ENCODE assay signal across 16 cellular contexts in genomic region chr11:73004088-73004487, GRCh38.
DNase-seq lines count a peak whose midpoint lies in the region; ATAC-seq, FAIRE-seq and TF ChIP-seq lines count a peak whose summit lies in the region.
"Had no signal": no experiment of that assay in that cellular context is flagged by ENCODE, and none has a peak within 500 bp of the region (broad histone marks: within the 10 kb centered on the region; RNA-seq: fewer than 3 reads in every experiment).

No MANE protein-coding gene starts in this region.

- no peak overlapping the region for H3K4me3 Mint-ChIP-seq in activated naive CD4-positive, alpha-beta T cell treated with anti-CD3 and anti-CD28 coated beads, Interleukin-2, amount 50 U/mL, for 24 hours
- H3K4me3 Mint-ChIP-seq in activated naive CD4-positive, alpha-beta T cell treated with anti-CD3 and anti-CD28 coated beads, Interleukin-2, amount 10 ng/mL, durations not matched to agents 7 days and 5 days, result no peak overlapping the region
- H3K4me3 Mint-ChIP-seq in IgD-negative memory B cell, result peak overlapping the region; percentile 38 to 77 (median 54)
- peak overlapping the region; percentile 0 for H3K4me3 Mint-ChIP-seq in stimulated activated memory B cell treated with anti-CD40 and anti-IgM and Interleukin-4, amounts not matched to agents 10 μg/mL and 1 μg/mL and 100 μg/mL, for 72 hours
- H3K4me3 Mint-ChIP-seq: CD4-positive, CD25-positive, alpha-beta regulatory T cell; HFFc6 had no signal

- peaks cover 24% of the 10 kb centered on the region for H3K36me3 Mint-ChIP-seq in activated naive CD4-positive, alpha-beta T cell treated with anti-CD3 and anti-CD28 coated beads, Interleukin-2, amount 50 U/mL, for 24 hours
- peaks cover 27% of the 10 kb centered on the region for H3K36me3 Mint-ChIP-seq in activated naive CD4-positive, alpha-beta T cell treated with anti-CD3 and anti-CD28 coated beads, Interleukin-2, amount 10 ng/mL, durations not matched to agents 7 days and 5 days
- peaks cover 27% of the 10 kb centered on the region for H3K36me3 Mint-ChIP-seq in IgD-negative memory B cell
- peaks cover 56% of the 10 kb centered on the region for H3K36me3 Mint-ChIP-seq in stimulated activated memory B cell treated with anti-CD40 and anti-IgM and Interleukin-4, amounts not matched to agents 10 μg/mL and 1 μg/mL and 100 μg/mL, for 72 hours

- RAD21 ChIA-PET in GM12878 (lab: Charles Lee; ENCODE audit: unreplicated experiment), result interaction anchor here (1.0 kb wide), 1 partner anchor 29 kb away, joined by 4 read pairs; no protein-coding TSS in a partner anchor

- no peak for DNase-seq in activated naive CD4-positive, alpha-beta T cell treated with anti-CD3 and anti-CD28 coated beads, Interleukin-2, amount 10 ng/mL, durations not matched to agents 7 days and 5 days
- DNase-seq in GM12878 (ENCODE audit: low read depth, low spot score), result no peak
- no peak for DNase-seq in ACHN
- no peak for DNase-seq in psoas muscle
- no peak for DNase-seq in amniotic stem cell (lab: John Stamatoyannopoulos, UW)
- DNase-seq: AML-193; Calu3; CD4-positive, CD25-positive, alpha-beta regulatory T cell; DMS 273 treated with DMSO at 0.1 percent for 48 hours; HCEC 1CT; HFFc6 had no signal

- TF ChIP-seq CTCF in GM12878 (IDR thresholded peaks at IDR 0.05 in 2 of 3, conservative IDR thresholded peaks at IDR 0.05 in 1 of 3; ENCODE audit: control insufficient read depth in 2 of 3, extremely low read depth in 1 of 3, insufficient read depth in 1 of 3, low read depth in 3 of 3, low read length in 3 of 3) (no peak), psoas muscle (IDR thresholded peaks at IDR 0.05) (no peak)

- H3K9me3 Mint-ChIP-seq in activated naive CD4-positive, alpha-beta T cell treated with anti-CD3 and anti-CD28 coated beads, Interleukin-2, amount 50 U/mL, for 24 hours, result no peaks in the 10 kb centered on the region
- H3K9me3 Mint-ChIP-seq in activated naive CD4-positive, alpha-beta T cell treated with anti-CD3 and anti-CD28 coated beads, Interleukin-2, amount 10 ng/mL, durations not matched to agents 7 days and 5 days, result no peaks in the 10 kb centered on the region
- H3K9me3 Mint-ChIP-seq in IgD-negative memory B cell, result peaks cover 3 to 18% (median 5%) of the 10 kb centered on the region in 3 donors
- H3K9me3 Mint-ChIP-seq in stimulated activated memory B cell treated with anti-CD40 and anti-IgM and Interleukin-4, amounts not matched to agents 10 μg/mL and 1 μg/mL and 100 μg/mL, for 72 hours, result peaks cover 18% of the 10 kb centered on the region
- H3K9me3 Mint-ChIP-seq: HFFc6 had no signal

- POLR2A ChIA-PET in GM12878 (lab: Charles Lee), result interaction anchor here (0.6 to 0.8 kb wide), 2 partner anchors 126 to 393 kb away, joined by 4 to 5 read pairs; no protein-coding TSS in a partner anchor

- H3K27ac ChIP-seq in GM12878 (ENCODE audit: control insufficient read depth, insufficient read depth) (peak overlapping the region; percentile 68), psoas muscle (no peak overlapping the region)
- H3K27ac ChIP-seq: 22Rv1; BLaER1 treated with 17β-estradiol and CSF1 and Interleukin-3, amounts not matched to agents 10 nM and 100 nM had no signal

- SMC1A ChIA-PET in GM12878 (lab: Charles Lee; ENCODE audit: uncharacterized antibody, unreplicated experiment), result no interaction called here

- WGBS in GM12878 (ENCODE audit: insufficient coverage, insufficient replicate concordance, low lambda C conversion rate, missing lambda C conversion rate), result 77% methylated on average over 3 of the region's 3 CpGs
- WGBS in psoas muscle, 3 donors, result 98 to 99% (median 98%) methylated on average over 3 of the region's 3 CpGs

- H3K27me3 ChIP-seq in GM12878 (replicated peaks in 1 of 2; ENCODE audit: control insufficient read depth in 2 of 2, insufficient read depth in 2 of 2, low read length in 1 of 2), result no peaks in the 10 kb centered on the region
- H3K27me3 ChIP-seq in psoas muscle (ENCODE audit: insufficient read depth in 3 of 3, low read length in 2 of 3), result no peaks in the 10 kb centered on the region
- H3K27me3 ChIP-seq: BLaER1 treated with 17β-estradiol and CSF1 and Interleukin-3, amounts not matched to agents 10 nM and 100 nM had no signal

- no peaks in the 10 kb centered on the region for H4K20me1 ChIP-seq in GM12878 (ENCODE audit: control insufficient read depth, insufficient read depth)

- no peak for ATAC-seq in GM12878
- ATAC-seq in stimulated activated memory B cell treated with anti-CD40 and anti-IgM and Interleukin-4, amounts not matched to agents 10 μg/mL and 1 μg/mL and 100 μg/mL, for 72 hours, result no peak
- ATAC-seq in psoas muscle, result no peak

- TF ChIP-seq POLR2A in GM12878 (IDR thresholded peaks at IDR 0.05; ENCODE audit: low read depth, low read length), result no peak

- no peak for TF ChIP-seq RAD21 in GM12878 (IDR thresholded peaks at IDR 0.05; ENCODE audit: insufficient read depth, low read depth, low read length)

- in situ Hi-C loops in GM12878 (cut with MboI), result no loop called here
- in situ Hi-C loops in ACHN (cut with HindIII; ENCODE audit: low pct_ligation_motif_present, low pct_unique_long_range_greater_than_20kb, low sequenced_read_pairs), result no loop called here

- H3K9me3 ChIP-seq in GM12878 (replicated peaks; ENCODE audit: control insufficient read depth, insufficient read depth, low read length), result peaks cover 11% of the 10 kb centered on the region; the same call in 2 of the 3 replicates
- no peaks in the 10 kb centered on the region for H3K9me3 ChIP-seq in psoas muscle

- H3K27ac Mint-ChIP-seq in activated naive CD4-positive, alpha-beta T cell treated with anti-CD3 and anti-CD28 coated beads, Interleukin-2, amount 50 U/mL, for 24 hours, result peak overlapping the region; percentile 1
- no peak overlapping the region for H3K27ac Mint-ChIP-seq in activated naive CD4-positive, alpha-beta T cell treated with anti-CD3 and anti-CD28 coated beads, Interleukin-2, amount 10 ng/mL, durations not matched to agents 7 days and 5 days
- H3K27ac Mint-ChIP-seq in IgD-negative memory B cell, result peak overlapping the region; percentile 92 to 96 (median 96)
- H3K27ac Mint-ChIP-seq in stimulated activated memory B cell treated with anti-CD40 and anti-IgM and Interleukin-4, amounts not matched to agents 10 μg/mL and 1 μg/mL and 100 μg/mL, for 72 hours, result peak overlapping the region; percentile 12
- H3K27ac Mint-ChIP-seq: HFFc6 had no signal

- no peak overlapping the region for H2AFZ ChIP-seq in GM12878 (ENCODE audit: control insufficient read depth, low read depth, low read length)

- H3K4me1 Mint-ChIP-seq in activated naive CD4-positive, alpha-beta T cell treated with anti-CD3 and anti-CD28 coated beads, Interleukin-2, amount 50 U/mL, for 24 hours, result peaks cover 30% of the 10 kb centered on the region
- no peaks in the 10 kb centered on the region for H3K4me1 Mint-ChIP-seq in activated naive CD4-positive, alpha-beta T cell treated with anti-CD3 and anti-CD28 coated beads, Interleukin-2, amount 10 ng/mL, durations not matched to agents 7 days and 5 days
- peaks cover 47 to 56% (median 51%) of the 10 kb centered on the region in 3 donors for H3K4me1 Mint-ChIP-seq in IgD-negative memory B cell
- H3K4me1 Mint-ChIP-seq in stimulated activated memory B cell treated with anti-CD40 and anti-IgM and Interleukin-4, amounts not matched to agents 10 μg/mL and 1 μg/mL and 100 μg/mL, for 72 hours, result peaks cover 63% of the 10 kb centered on the region

- CTCF ChIA-PET in activated naive CD4-positive, alpha-beta T cell treated with anti-CD3 and anti-CD28 coated beads, Interleukin-2, amount 10 ng/mL, durations not matched to agents 7 days and 5 days (lab: Charles Lee), result no interaction called here
- CTCF ChIA-PET in GM12878 (lab: Yijun Ruan, JAX), result interaction anchor here (0.6 kb wide), 1 partner anchor 24 kb away, joined by 3 read pairs; no protein-coding TSS in a partner anchor

- H3K4me3 ChIP-seq in GM12878 (no peak overlapping the region), psoas muscle (no peak overlapping the region)
- H3K4me3 ChIP-seq: BLaER1 treated with 17β-estradiol and CSF1 and Interleukin-3, amounts not matched to agents 10 nM and 100 nM had no signal

- BruUV-seq in GM12878 (replicated peaks; lab: Mats Ljungman, UMichigan), result no TSS peak

- TF ChIP-seq EP300 in GM12878 (IDR thresholded peaks at IDR 0.05; ENCODE audit: borderline replicate concordance in 1 of 2, control insufficient read depth in 1 of 2, low read depth in 2 of 2, low read length in 2 of 2), result no peak

- peaks cover 27% of the 10 kb centered on the region for H3K79me2 ChIP-seq in GM12878 (ENCODE audit: control insufficient read depth, insufficient read depth, low read length)

- H3K9ac ChIP-seq in GM12878 (ENCODE audit: control insufficient read depth, insufficient read depth, low read length), result no peak overlapping the region
- H3K9ac ChIP-seq: BLaER1 treated with 17β-estradiol and CSF1 and Interleukin-3, amounts not matched to agents 10 nM and 100 nM had no signal

- H3K4me1 ChIP-seq in GM12878 (ENCODE audit: control insufficient read depth, insufficient read depth, low read length) (peaks cover 15% of the 10 kb centered on the region), psoas muscle (no peaks in the 10 kb centered on the region)

- intact Hi-C loops in GM12878 (cut with micrococcal nuclease; ENCODE audit: unreplicated experiment) (no loop called here), psoas muscle (cut with DNase I) (no loop called here)

- no peak for FAIRE-seq in GM12878 (lab: Jason Lieb, UNC)

- no peaks in the 10 kb centered on the region for H3K27me3 Mint-ChIP-seq in activated naive CD4-positive, alpha-beta T cell treated with anti-CD3 and anti-CD28 coated beads, Interleukin-2, amount 50 U/mL, for 24 hours
- no peaks in the 10 kb centered on the region for H3K27me3 Mint-ChIP-seq in activated naive CD4-positive, alpha-beta T cell treated with anti-CD3 and anti-CD28 coated beads, Interleukin-2, amount 10 ng/mL, durations not matched to agents 7 days and 5 days
- H3K27me3 Mint-ChIP-seq in IgD-negative memory B cell, result no peaks in the 10 kb centered on the region
- H3K27me3 Mint-ChIP-seq in stimulated activated memory B cell treated with anti-CD40 and anti-IgM and Interleukin-4, amounts not matched to agents 10 μg/mL and 1 μg/mL and 100 μg/mL, for 72 hours, result no peaks in the 10 kb centered on the region
- H3K27me3 Mint-ChIP-seq: CD4-positive, CD25-positive, alpha-beta regulatory T cell had no signal

- peaks cover 0 to 5% of the 10 kb centered on the region in 2 experiments; a peak in 3 of 4 replicates for H3K36me3 ChIP-seq in GM12878 (ENCODE audit: control insufficient read depth in 2 of 2, insufficient read depth in 2 of 2, low read length in 1 of 2)
- no peaks in the 10 kb centered on the region for H3K36me3 ChIP-seq in psoas muscle (ENCODE audit: insufficient read depth in 1 of 2, low read depth in 1 of 2)

- no peak overlapping the region; the same call in 1 of the 2 replicates for H3K4me2 ChIP-seq in GM12878 (ENCODE audit: control insufficient read depth, insufficient read depth)
- H3K4me2 ChIP-seq: BLaER1 treated with 17β-estradiol and CSF1 and Interleukin-3, amounts not matched to agents 10 nM and 100 nM had no signal

Comparison
In these comparisons a context has a peak if more than half of its experiments do, and no peak if none do; other contexts are left out.
1. H3K4me3 Mint-ChIP-seq: peak in IgD-negative memory B cell (4 of 4) and stimulated activated memory B cell treated with anti-CD40 and anti-IgM and Interleukin-4, amounts not matched to agents 10 μg/mL and 1 μg/mL and 100 μg/mL, for 72 hours (single experiment); none in activated naive CD4-positive, alpha-beta T cell treated with anti-CD3 and anti-CD28 coated beads, Interleukin-2, amount 50 U/mL, for 24 hours (single experiment) and activated naive CD4-positive, alpha-beta T cell treated with anti-CD3 and anti-CD28 coated beads, Interleukin-2, amount 10 ng/mL, durations not matched to agents 7 days and 5 days (single experiment).